ENCODE assay signal across 9 cellular contexts in genomic region chr10:50653142-50653541, GRCh38. TPM values are rescaled to one million over a fixed set of nuclear protein-coding genes. Genes with fewer than 3 reads are reported as not detected.
A peak's percentile ranks its signal among the peaks of the same experiment; 100 is the strongest.
DNase-seq lines count a peak whose midpoint lies in the region; ATAC-seq lines count a peak whose summit lies in the region.
"Had no signal": no experiment of that assay in that cellular context is flagged by ENCODE, and none has a peak within 500 bp of the region (broad histone marks: within the 10 kb centered on the region; RNA-seq: fewer than 3 reads in every experiment).

No MANE protein-coding gene starts in this region.

- peaks cover 16% of the 10 kb centered on the region for H3K4me1 ChIP-seq in adipocyte (ENCODE audit: control insufficient read depth, insufficient read depth, low read length)

- CTCF ChIA-PET in activated CD8-positive, alpha-beta memory T cell treated with anti-CD3 and anti-CD28 coated beads, Interleukin-2, amount 10 ng/mL, durations not matched to agents 7 days and 5 days (lab: Charles Lee): interaction anchor here (0.9 to 4.1 kb wide), 9 partner anchors 9 to 140 kb away, joined by 3 to 13 read pairs (median 4); no protein-coding TSS in a partner anchor

- H3K4me3 ChIP-seq in adipocyte (ENCODE audit: low read length): no peak overlapping the region

- H3K27me3 Mint-ChIP-seq in activated CD8-positive, alpha-beta memory T cell treated with anti-CD3 and anti-CD28 coated beads, Interleukin-2, amount 10 ng/mL, durations not matched to agents 7 days and 5 days: no peaks in the 10 kb centered on the region
- H3K27me3 Mint-ChIP-seq: activated naive CD4-positive, alpha-beta T cell treated with anti-CD3 and anti-CD28 coated beads, Interleukin-2, amount 50 U/mL, for 24 hours had no signal

- H3K9ac ChIP-seq in adipocyte (ENCODE audit: low read length): peak overlapping the region; percentile 29

- H3K9me3 Mint-ChIP-seq in activated CD8-positive, alpha-beta memory T cell treated with anti-CD3 and anti-CD28 coated beads, Interleukin-2, amount 10 ng/mL, durations not matched to agents 7 days and 5 days (ENCODE audit: low read depth): no peaks in the 10 kb centered on the region
- H3K9me3 Mint-ChIP-seq: activated naive CD4-positive, alpha-beta T cell treated with anti-CD3 and anti-CD28 coated beads, Interleukin-2, amount 50 U/mL, for 24 hours had no signal

- peaks cover 18% of the 10 kb centered on the region for H3K4me1 Mint-ChIP-seq in activated CD8-positive, alpha-beta memory T cell treated with anti-CD3 and anti-CD28 coated beads, Interleukin-2, amount 10 ng/mL, durations not matched to agents 7 days and 5 days

- peak; percentile 53 for ATAC-seq in activated CD8-positive, alpha-beta memory T cell treated with anti-CD3 and anti-CD28 coated beads, Interleukin-2, amount 10 ng/mL, durations not matched to agents 7 days and 5 days
- ATAC-seq in HG03196 (IDR thresholded peaks at IDR 0.05; ENCODE audit: unreplicated experiment): peak; percentile 34

- no peak overlapping the region for H3K27ac Mint-ChIP-seq in activated CD8-positive, alpha-beta memory T cell treated with anti-CD3 and anti-CD28 coated beads, Interleukin-2, amount 10 ng/mL, durations not matched to agents 7 days and 5 days
- H3K27ac Mint-ChIP-seq: activated naive CD4-positive, alpha-beta T cell treated with anti-CD3 and anti-CD28 coated beads, Interleukin-2, amount 50 U/mL, for 24 hours had no signal

- H3K36me3 Mint-ChIP-seq in activated CD8-positive, alpha-beta memory T cell treated with anti-CD3 and anti-CD28 coated beads, Interleukin-2, amount 10 ng/mL, durations not matched to agents 7 days and 5 days: no peaks in the 10 kb centered on the region
- H3K36me3 Mint-ChIP-seq: activated naive CD4-positive, alpha-beta T cell treated with anti-CD3 and anti-CD28 coated beads, Interleukin-2, amount 50 U/mL, for 24 hours had no signal

- H3K9me3 ChIP-seq in adipocyte (ENCODE audit: control insufficient read depth, low read length): no peaks in the 10 kb centered on the region

- no peak overlapping the region for H3K4me3 Mint-ChIP-seq in activated CD8-positive, alpha-beta memory T cell treated with anti-CD3 and anti-CD28 coated beads, Interleukin-2, amount 10 ng/mL, durations not matched to agents 7 days and 5 days
- H3K4me3 Mint-ChIP-seq: activated naive CD4-positive, alpha-beta T cell treated with anti-CD3 and anti-CD28 coated beads, Interleukin-2, amount 50 U/mL, for 24 hours had no signal

- no peak for DNase-seq in activated CD8-positive, alpha-beta memory T cell treated with anti-CD3 and anti-CD28 coated beads, Interleukin-2, amount 10 ng/mL, durations not matched to agents 7 days and 5 days
- DNase-seq in activated CD8-positive, alpha-beta memory T cell treated with anti-CD3 and anti-CD28 coated beads for 24 hours: no peak
- DNase-seq in adipocyte (ENCODE audit: low read depth) (peak; percentile 74), hepatic stellate cell (ENCODE audit: low spot score) (peak; percentile 21), superior temporal gyrus (ENCODE audit: extremely low spot score) (peak; percentile 73), GF-D8 (lab: John Stamatoyannopoulos, UW) (no peak), NCI-H446 treated with DMSO at 0.1 percent for 48 hours (lab: John Stamatoyannopoulos, UW) (no peak)

- H3K36me3 ChIP-seq in adipocyte (ENCODE audit: control insufficient read depth, insufficient read depth, low read length, severe bottlenecking): no peaks in the 10 kb centered on the region

- no peaks in the 10 kb centered on the region for H3K27me3 ChIP-seq in adipocyte (replicated peaks; ENCODE audit: control insufficient read depth, insufficient read depth, low read length)

RNA-seq across cellular contexts. Expression of gene SGMS1, which starts 29.4 kb away (rescaled TPM):
- 10 to 100 TPM; 37.0 to 38.4 TPM for total RNA-seq in activated CD8-positive, alpha-beta memory T cell treated with anti-CD3 and anti-CD28 coated beads, Interleukin-2, amount 10 ng/mL, durations not matched to agents 7 days and 5 days

Comparison
In these comparisons a context has a peak if more than half of its experiments do, and no peak if none do; other contexts are left out.
1. DNase-seq: peak in adipocyte (single experiment), hepatic stellate cell (single experiment) and superior temporal gyrus (single experiment); none in activated CD8-positive, alpha-beta memory T cell treated with anti-CD3 and anti-CD28 coated beads, Interleukin-2, amount 10 ng/mL, durations not matched to agents 7 days and 5 days (single experiment), activated CD8-positive, alpha-beta memory T cell treated with anti-CD3 and anti-CD28 coated beads for 24 hours (single experiment), GF-D8 (single experiment) and NCI-H446 treated with DMSO at 0.1 percent for 48 hours (single experiment).